In genomic region chr9:36961568-36962360, GRCh38 we compare ENCODE assay signal across 15 cellular contexts.
A peak's percentile ranks its signal among the peaks of the same experiment; 100 is the strongest.
DNase-seq lines count a peak whose midpoint lies in the region; TF ChIP-seq lines count a peak whose summit lies in the region.
"Had no signal": no experiment of that assay in that cellular context is flagged by ENCODE, and none has a peak within 500 bp of the region (broad histone marks: within the 10 kb centered on the region; RNA-seq: fewer than 3 reads in every experiment).

No MANE protein-coding gene starts in this region.

- H3K4me1 ChIP-seq in mesenchymal stem cell (ENCODE audit: control insufficient read depth, insufficient read depth, low read depth, low read length) = no peaks in the 10 kb centered on the region
- H3K4me1 ChIP-seq in stomach = peaks cover 0 to 9% (median 0%) of the 10 kb centered on the region in 4 donors

- H3K4me2 ChIP-seq in mesenchymal stem cell (ENCODE audit: low read length, poor library complexity, severe bottlenecking) = no peak overlapping the region
- H3K4me2 ChIP-seq: smooth muscle cell had no signal

- intact Hi-C loops in stomach (cut with DNase I; ENCODE audit: low total_unique reads) = no loop called here

- no peak overlapping the region for H3K27ac ChIP-seq in mesenchymal stem cell (ENCODE audit: low read length, poor library complexity, severe bottlenecking)
- no peak overlapping the region for H3K27ac ChIP-seq in stomach
- no peak overlapping the region for H3K27ac ChIP-seq in substantia nigra (ENCODE audit: low read depth, low read length, poor library complexity, severe bottlenecking)
- H3K27ac ChIP-seq: HL-60 had no signal

- TF ChIP-seq CTCF in stomach (IDR thresholded peaks at IDR 0.05) = no peak

- H4K91ac ChIP-seq in mesenchymal stem cell (ENCODE audit: low read length) = no peak overlapping the region

- DNase-seq in activated CD8-positive, alpha-beta memory T cell treated with anti-CD3 and anti-CD28 coated beads, Interleukin-2, amount 50 U/mL, for 48 hours = peak; percentile 45
- DNase-seq in activated CD8-positive, alpha-beta memory T cell treated with anti-CD3 and anti-CD28 coated beads, Interleukin-2, amount 50 U/mL, for 4 hours = no peak
- DNase-seq in dermis microvascular lymphatic vessel endothelial cell (ENCODE audit: low read depth in 2 of 2) = peak; percentile 11 to 29
- DNase-seq in mesenchymal stem cell = no peak
- DNase-seq in stomach = no peak
- no peak for DNase-seq in substantia nigra (lab: John Stamatoyannopoulos, UW)
- DNase-seq in NCI-H187 (lab: John Stamatoyannopoulos, UW) = no peak
- DNase-seq in stimulated activated naive CD4-positive, alpha-beta T cell (lab: John Stamatoyannopoulos, UW) = no peak
- DNase-seq: ACHN; activated CD4-positive, alpha-beta T cell treated with anti-CD3 and anti-CD28 coated beads, Interleukin-2, amount 50 U/mL, for 4 hours; HFFc6; kidney glomerular epithelial cell; NCI-H526 treated with DMSO at 0.1 percent for 48 hours had no signal

- no peak overlapping the region for H2BK12ac ChIP-seq in mesenchymal stem cell (ENCODE audit: low read length in 2 of 2)

- no peak overlapping the region for H2AK5ac ChIP-seq in mesenchymal stem cell (ENCODE audit: low read length, severe bottlenecking)

- H3K27me3 ChIP-seq in mesenchymal stem cell (ENCODE audit: control insufficient read depth in 1 of 2, insufficient read depth in 1 of 2, low read length in 2 of 2) (peaks cover 64 to 88% of the 10 kb centered on the region in 2 experiments), stomach (peaks cover 0 to 38% (median 3%) of the 10 kb centered on the region in 3 donors)

- H3K9ac ChIP-seq in mesenchymal stem cell (ENCODE audit: low read length) = peak overlapping the region; percentile 62

- no peaks in the 10 kb centered on the region for H3K79me1 ChIP-seq in mesenchymal stem cell (replicated peaks; ENCODE audit: low read length, poor library complexity, severe bottlenecking)

- no peak for TF ChIP-seq EP300 in stomach (IDR thresholded peaks at IDR 0.05)

- H2AFZ ChIP-seq in mesenchymal stem cell (ENCODE audit: low read depth, low read length) = no peak overlapping the region

- no peak overlapping the region for H2BK120ac ChIP-seq in mesenchymal stem cell (ENCODE audit: low read depth, low read length)

- no peak overlapping the region for H4K8ac ChIP-seq in mesenchymal stem cell (ENCODE audit: low read length)

- WGBS in mesenchymal stem cell = 74% methylated on average over 26 of the region's 26 CpGs
- 22 to 33% (median 26%) methylated on average over 26 of the region's 26 CpGs for WGBS in stomach, 5 donors

- no peaks in the 10 kb centered on the region for H3K36me3 ChIP-seq in mesenchymal stem cell (ENCODE audit: control insufficient read depth in 1 of 2, insufficient read depth in 2 of 2, low read depth in 1 of 2, low read length in 2 of 2)
- H3K36me3 ChIP-seq in stomach = no peaks in the 10 kb centered on the region

- peak overlapping the region in 1 of 2 experiments; percentile 70 for H3K4me3 ChIP-seq in mesenchymal stem cell (ENCODE audit: insufficient read depth in 1 of 2, low read depth in 1 of 2, low read length in 2 of 2)
- peak overlapping the region; percentile 6 to 23 (median 15) for H3K4me3 ChIP-seq in stomach
- H3K4me3 ChIP-seq: smooth muscle cell had no signal

- no peak overlapping the region for H2BK5ac ChIP-seq in mesenchymal stem cell (ENCODE audit: low read depth, low read length, poor library complexity, severe bottlenecking)

- no peak overlapping the region for H3K14ac ChIP-seq in mesenchymal stem cell (ENCODE audit: low read length in 2 of 2)

- H3K4ac ChIP-seq in mesenchymal stem cell (ENCODE audit: low read depth in 1 of 2, low read length in 2 of 2) = no peak overlapping the region

- H3K18ac ChIP-seq in mesenchymal stem cell (ENCODE audit: low read depth in 1 of 2, low read length in 2 of 2) = no peak overlapping the region

- TF ChIP-seq POLR2A in stomach (IDR thresholded peaks at IDR 0.05) = no peak

- H2BK15ac ChIP-seq in mesenchymal stem cell (ENCODE audit: low read depth, poor library complexity, severe bottlenecking) = no peak overlapping the region

- H3K23ac ChIP-seq in mesenchymal stem cell (ENCODE audit: low read length in 2 of 2) = no peak overlapping the region

- H3K9me3 ChIP-seq in mesenchymal stem cell (ENCODE audit: control insufficient read depth, low read length) = peaks cover 5% of the 10 kb centered on the region
- no peaks in the 10 kb centered on the region for H3K9me3 ChIP-seq in stomach

Comparison
In these comparisons a context has a peak if more than half of its experiments do, and no peak if none do; other contexts are left out.
1. DNase-seq: peak in activated CD8-positive, alpha-beta memory T cell treated with anti-CD3 and anti-CD28 coated beads, Interleukin-2, amount 50 U/mL, for 48 hours (single experiment) and dermis microvascular lymphatic vessel endothelial cell (2 of 2); none in activated CD8-positive, alpha-beta memory T cell treated with anti-CD3 and anti-CD28 coated beads, Interleukin-2, amount 50 U/mL, for 4 hours (single experiment), mesenchymal stem cell (single experiment), stomach (single experiment), substantia nigra (0 of 49), NCI-H187 (0 of 2) and stimulated activated naive CD4-positive, alpha-beta T cell (0 of 6).